9 cellular contexts compared by ENCODE assay signal in the genomic region with DNA sequence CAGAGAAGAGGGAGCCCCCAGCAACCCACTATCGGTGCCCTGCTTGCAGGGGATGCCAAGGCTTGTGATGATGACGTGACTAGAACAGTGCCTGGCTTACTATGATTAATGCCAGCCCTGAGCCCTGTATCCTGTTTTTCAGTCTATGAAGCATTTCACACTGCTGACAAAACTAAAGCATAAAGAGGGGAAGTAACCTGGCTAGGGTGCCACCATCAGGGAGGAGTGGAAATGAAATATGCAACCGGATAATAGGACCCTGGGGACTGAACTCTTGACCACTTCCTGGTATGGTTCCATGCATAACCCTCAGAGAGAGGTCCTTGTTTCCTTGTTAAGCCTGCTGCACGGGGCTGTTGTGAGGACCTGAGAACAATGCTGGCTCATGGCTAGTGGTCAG. TPM values are rescaled to one million over a fixed set of nuclear protein-coding genes. Genes with fewer than 3 reads are reported as not detected.
DNase-seq lines count a peak whose midpoint lies in the region; ATAC-seq and TF ChIP-seq lines count a peak whose summit lies in the region.
"Had no signal": no experiment of that assay in that cellular context is flagged by ENCODE, and none has a peak within 500 bp of the region (broad histone marks: within the 10 kb centered on the region; RNA-seq: fewer than 3 reads in every experiment).

No MANE protein-coding gene starts in this region.

- H3K23ac ChIP-seq in H9 (ENCODE audit: insufficient read length, low read depth, low read length): no peak overlapping the region

- no peak overlapping the region for H4K5ac ChIP-seq in H9 (ENCODE audit: insufficient read length, low read depth, low read length)

- H3K36me3 ChIP-seq in colonic mucosa: no peaks in the 10 kb centered on the region

- H3K4ac ChIP-seq in H9 (ENCODE audit: low read depth, low read length): no peak overlapping the region

- no peak overlapping the region for H3K56ac ChIP-seq in H9 (ENCODE audit: insufficient read length, low read depth, low read length)

- H4K8ac ChIP-seq in H9 (replicated peaks; ENCODE audit: insufficient read length, low read depth, low read length): no peak overlapping the region

- ATAC-seq in GM21390 (IDR thresholded peaks at IDR 0.05; ENCODE audit: unreplicated experiment): peak; percentile 94
- ATAC-seq in HG03432 (IDR thresholded peaks at IDR 0.05; ENCODE audit: unreplicated experiment): peak; percentile 93
- peak; percentile 89 for ATAC-seq in activated B cell treated with CpG ODN at 0.5 μM for 24 hours (ENCODE audit: low read depth)
- no peak for ATAC-seq in left ventricle myocardium superior

- no peaks in the 10 kb centered on the region for H3K9me3 ChIP-seq in H9 (ENCODE audit: control insufficient read depth, low read depth, low read length)
- no peaks in the 10 kb centered on the region for H3K9me3 ChIP-seq in colonic mucosa

- H3K4me3 ChIP-seq in colonic mucosa: no peak overlapping the region

- H3T11ph ChIP-seq in H9 (ENCODE audit: low read length): no peak overlapping the region

- no peak overlapping the region for H3K14ac ChIP-seq in H9 (ENCODE audit: insufficient read depth, low read length)

- no peak overlapping the region for H2AFZ ChIP-seq in H9 (ENCODE audit: low read length)

- H2BK12ac ChIP-seq in H9 (ENCODE audit: insufficient read length, low read depth, low read length): no peak overlapping the region

- intact Hi-C loops in activated B cell treated with CpG ODN at 0.5 μM for 24 hours (cut with micrococcal nuclease) (loop anchor here (1.0 to 2.0 kb wide), 2 partner anchors 50 to 87 kb away; a partner anchor contains a TSS), left ventricle myocardium superior (cut with micrococcal nuclease) (no loop called here), colonic mucosa (cut with DNase I) (no loop called here)

- H3K27me3 ChIP-seq in H9 (ENCODE audit: insufficient read depth, low read length) (no peaks in the 10 kb centered on the region), colonic mucosa (no peaks in the 10 kb centered on the region)

- no peaks in the 10 kb centered on the region for H4K20me1 ChIP-seq in H9 (ENCODE audit: control insufficient read depth, insufficient read depth, insufficient read length)

- H3K9me3 Mint-ChIP-seq in activated B cell treated with CpG ODN at 0.5 μM for 24 hours: no peaks in the 10 kb centered on the region
- H3K9me3 Mint-ChIP-seq in H9: 0 out of 5 replicates have a peak, but pooled peaks cover 0 to 2% of the 10 kb centered on the region in 2 experiments

- H3K4me3 Mint-ChIP-seq in activated B cell treated with CpG ODN at 0.5 μM for 24 hours (peak overlapping the region; percentile 25), H9 (no peak overlapping the region)

- TF ChIP-seq CTCF in GM12872 (IDR thresholded peaks at IDR 0.05; ENCODE audit: insufficient read depth, low read depth, low read length) (0 out of 3 replicates have a peak, but pooled peaks have one; percentile 18), activated B cell treated with CpG ODN at 0.5 μM for 24 hours (IDR thresholded peaks at IDR 0.05) (no peak), H9 (conservative IDR thresholded peaks at IDR 0.05) (no peak), colonic mucosa (IDR thresholded peaks at IDR 0.05) (no peak)

- H3K9ac ChIP-seq in H9 (ENCODE audit: extremely low read depth, insufficient read length, low read length) (no peak overlapping the region), colonic mucosa (ENCODE audit: low read depth in 2 of 2, low read length in 2 of 2) (no peak overlapping the region)

- H3K27ac ChIP-seq in H9 (ENCODE audit: insufficient read length, low read depth, low read length): no peak overlapping the region
- H3K27ac ChIP-seq in colonic mucosa: no peak overlapping the region

- H3K18ac ChIP-seq in H9 (ENCODE audit: insufficient read length, low read depth, low read length): no peak overlapping the region

- no peak overlapping the region for H3K4me2 ChIP-seq in H9 (ENCODE audit: insufficient read depth, insufficient read length, low read length)

- no peak overlapping the region for H2BK120ac ChIP-seq in H9 (ENCODE audit: low read depth, low read length, poor library complexity, severe bottlenecking)

- no peak for DNase-seq in activated B cell treated with CpG ODN at 0.5 μM for 24 hours
- no peak for DNase-seq in H9
- no peak for DNase-seq in left ventricle myocardium superior
- no peak for DNase-seq in globus pallidus (ENCODE audit: low spot score)
- DNase-seq in colonic mucosa: no peak
- DNase-seq: NCI-H2171 treated with DMSO at 0.1 percent for 48 hours had no signal

- H3K27ac Mint-ChIP-seq in activated B cell treated with CpG ODN at 0.5 μM for 24 hours: peak overlapping the region; percentile 12
- H3K27ac Mint-ChIP-seq in H9: no peak overlapping the region

- no peak overlapping the region for H4K91ac ChIP-seq in H9 (ENCODE audit: insufficient read length, low read depth, low read length)

- H3K4me1 ChIP-seq in H9 (ENCODE audit: insufficient read depth, low read length): no peaks in the 10 kb centered on the region; the same call in 1 of the 2 replicates
- no peaks in the 10 kb centered on the region for H3K4me1 ChIP-seq in colonic mucosa

- no CpG with 5 or more reads among the region's 4 CpGs for WGBS in H9 (ENCODE audit: extremely low coverage, insufficient read length, low lambda C conversion rate)

- H2BK20ac ChIP-seq in H9 (ENCODE audit: low read depth, low read length, poor library complexity, severe bottlenecking): no peak overlapping the region

- H3K23me2 ChIP-seq in H9 (ENCODE audit: insufficient read length, low read depth, low read length, poor library complexity, severe bottlenecking): no peaks in the 10 kb centered on the region

- CTCF ChIA-PET in activated B cell treated with CpG ODN at 0.5 μM for 24 hours (lab: Charles Lee): interaction anchor here (0.6 to 1.2 kb wide), 2 partner anchors 116 to 145 kb away, joined by 3 to 4 read pairs; no protein-coding TSS in a partner anchor

- H2AK5ac ChIP-seq in H9 (ENCODE audit: insufficient read length, low read length): no peak overlapping the region

- no peak overlapping the region for H2BK15ac ChIP-seq in H9 (ENCODE audit: low read depth, low read length)

- peaks cover 4% of the 10 kb centered on the region for H3K27me3 Mint-ChIP-seq in activated B cell treated with CpG ODN at 0.5 μM for 24 hours
- H3K27me3 Mint-ChIP-seq in H9 (ENCODE audit: low read depth): no peaks in the 10 kb centered on the region; the same call in 1 of the 2 replicates

- peaks cover 40% of the 10 kb centered on the region for H3K4me1 Mint-ChIP-seq in activated B cell treated with CpG ODN at 0.5 μM for 24 hours
- H3K4me1 Mint-ChIP-seq in H9: peaks cover 5% of the 10 kb centered on the region in 2 experiments; a peak in 3 of 4 replicates

- no peaks in the 10 kb centered on the region for H3K36me3 Mint-ChIP-seq in activated B cell treated with CpG ODN at 0.5 μM for 24 hours (ENCODE audit: low read depth)
- no peaks in the 10 kb centered on the region; a peak in 1 of 7 replicates for H3K36me3 Mint-ChIP-seq in H9 (ENCODE audit: insufficient read depth in 1 of 3, low read depth in 3 of 3)

- H3K79me2 ChIP-seq in H9 (ENCODE audit: insufficient read depth, low read length): no peaks in the 10 kb centered on the region

- POLR2A ChIA-PET in activated B cell treated with CpG ODN at 0.5 μM for 24 hours (lab: Charles Lee): interaction anchor here (0.6 to 0.9 kb wide), 2 partner anchors 45 to 51 kb away, joined by 3 to 4 read pairs; a partner anchor contains a TSS

- no peak overlapping the region for H2BK5ac ChIP-seq in H9 (ENCODE audit: insufficient read length, low read length)

- H3K79me1 ChIP-seq in H9 (ENCODE audit: insufficient read depth, low read depth, low read length, poor library complexity, severe bottlenecking): no peaks in the 10 kb centered on the region

RNA-seq across cellular contexts. Expression of a gene that starts 50.3 kb away (rescaled TPM):
- total RNA-seq in activated B cell treated with CpG ODN at 0.5 μM for 24 hours: 71.9 and 74.6 TPM in 2 replicates
- 90.4 and 93.3 TPM in 2 replicates for total RNA-seq in H9 (2021)
- 23.4 TPM for total RNA-seq in left ventricle myocardium superior
- total RNA-seq in colonic mucosa: 10 to 100 TPM; 36.7 to 48.1 TPM
